16 cellular contexts compared by ENCODE assay signal in the genomic region with DNA sequence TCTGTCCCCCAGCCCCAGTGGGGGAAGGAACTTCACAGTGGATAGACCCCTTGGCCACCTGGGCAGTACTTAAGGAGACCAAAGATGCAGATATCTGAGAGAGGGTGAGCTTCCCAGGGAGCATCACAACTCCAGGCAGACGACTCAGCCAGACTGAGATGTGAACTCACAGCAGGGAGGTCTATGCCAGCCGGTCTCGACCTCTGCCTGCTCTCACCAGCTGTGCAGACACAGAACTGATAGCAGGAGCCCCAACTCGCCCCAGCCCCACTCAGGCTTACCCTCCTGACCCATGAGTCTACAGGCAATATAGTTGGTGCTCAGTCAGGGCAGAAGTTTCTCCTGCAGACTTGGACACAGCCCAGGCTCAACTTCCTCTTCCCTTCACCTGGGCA. TPM values are rescaled to one million over a fixed set of nuclear protein-coding genes. Genes with fewer than 3 reads are reported as not detected.
DNase-seq lines count a peak whose midpoint lies in the region; ATAC-seq and TF ChIP-seq lines count a peak whose summit lies in the region.
"Had no signal": no experiment of that assay in that cellular context is flagged by ENCODE, and none has a peak within 500 bp of the region (broad histone marks: within the 10 kb centered on the region; RNA-seq: fewer than 3 reads in every experiment).

No MANE protein-coding gene starts in this region.

- intact Hi-C loops in testis (cut with DNase I; ENCODE audit: low total_unique reads) = no loop called here

- H3K4me1 ChIP-seq in RWPE2 (ENCODE audit: insufficient read depth, poor library complexity, severe bottlenecking) (no peaks in the 10 kb centered on the region), testis (peaks cover 7% of the 10 kb centered on the region)
- H3K4me1 ChIP-seq: breast epithelium, foreskin keratinocyte had no signal

- DNase-seq in NCI-H1694 treated with DMSO at 0.1 percent for 48 hours (lab: John Stamatoyannopoulos, UW) (peak; percentile 22), NCI-H1694 (lab: John Stamatoyannopoulos, UW) (no peak), RWPE2 (ENCODE audit: low spot score) (no peak), left lobe of liver (ENCODE audit: low spot score) (no peak), testis (peak; percentile 15), NCI-H82 treated with DMSO at 0.1 percent for 48 hours (lab: John Stamatoyannopoulos, UW; ENCODE audit: unreplicated experiment) (no peak)
- DNase-seq in stimulated activated CD4-positive, alpha-beta T cell treated with anti-CD3 and anti-CD28 coated beads, Interleukin-4, amount 100 ng/mL, for 24 hours = no peak
- DNase-seq: activated naive CD4-positive, alpha-beta T cell treated with Interleukin-2 at 50 U/mL for 16 hours; CD8-positive, alpha-beta T cell; effector memory CD4-positive, alpha-beta T cell; foreskin keratinocyte; NCI-H2107; posterior cingulate gyrus had no signal

- TF ChIP-seq POLR2A in testis (IDR thresholded peaks at IDR 0.05) = no peak

- ATAC-seq in RWPE2 (ENCODE audit: low read depth) (0 out of 3 replicates have a peak, but pooled peaks have one; percentile 19), left lobe of liver (peak; percentile 45), GM21367 (IDR thresholded peaks at IDR 0.05; ENCODE audit: unreplicated experiment) (no peak)
- ATAC-seq: CD8-positive, alpha-beta T cell; foreskin keratinocyte had no signal

- peaks cover 4% of the 10 kb centered on the region for H3K27me3 ChIP-seq in RWPE2 (ENCODE audit: insufficient read depth, poor library complexity, severe bottlenecking)
- no peaks in the 10 kb centered on the region for H3K27me3 ChIP-seq in testis
- H3K27me3 ChIP-seq: breast epithelium, tibial nerve had no signal

- H3K27ac ChIP-seq in RWPE2 (ENCODE audit: poor library complexity, severe bottlenecking) (no peak overlapping the region), testis (peak overlapping the region; percentile 10 to 70)
- H3K27ac ChIP-seq: foreskin keratinocyte had no signal

- TF ChIP-seq CTCF in RWPE2 (IDR thresholded peaks at IDR 0.05; ENCODE audit: poor library complexity, severe bottlenecking) = no peak
- no peak for TF ChIP-seq CTCF in testis (IDR thresholded peaks at IDR 0.05)

- H3K9me3 ChIP-seq in RWPE2 (ENCODE audit: severe bottlenecking) (no peaks in the 10 kb centered on the region), testis (no peaks in the 10 kb centered on the region)

- WGBS in testis, 2 donors = 42% methylated on average over 3 to 4 of the region's 4 CpGs

- no peaks in the 10 kb centered on the region for H3K36me3 ChIP-seq in RWPE2 (ENCODE audit: low read depth)
- H3K36me3 ChIP-seq in testis (ENCODE audit: low read depth, missing control alignments) = no peaks in the 10 kb centered on the region
- H3K36me3 ChIP-seq: breast epithelium, tibial nerve had no signal

- H3K4me3 ChIP-seq in RWPE2 (ENCODE audit: severe bottlenecking) (no peak overlapping the region), testis (no peak overlapping the region)
- H3K4me3 ChIP-seq: breast epithelium, tibial nerve had no signal

RNA-seq across cellular contexts. Expression of gene ACCSL, which starts 29.7 kb away (rescaled TPM):
- total RNA-seq in left lobe of liver = not detected
- under 1 TPM; 0.25 to 0.79 TPM for total RNA-seq in testis
- 0.67 TPM for polyA plus RNA-seq in testis (ENCODE audit: insufficient read depth, low read depth, low replicate concordance)
- total RNA-seq: breast epithelium; CD8-positive, alpha-beta T cell; foreskin keratinocyte had no signal
- polyA plus RNA-seq: foreskin keratinocyte had no signal

RNA-seq across cellular contexts. Expression of gene ACCS, which starts 47.9 kb away (rescaled TPM):
- total RNA-seq in left lobe of liver = 21.7 TPM
- 10 to 100 TPM; 63.0 to 65.4 TPM for total RNA-seq in testis
- 33.4 TPM for polyA plus RNA-seq in testis (ENCODE audit: insufficient read depth, low read depth, low replicate concordance)

Comparison
In these comparisons a context has a peak if more than half of its experiments do, and no peak if none do; other contexts are left out.
1. DNase-seq: peak in NCI-H1694 treated with DMSO at 0.1 percent for 48 hours (single experiment) and testis (single experiment); none in NCI-H1694 (single experiment), RWPE2 (single experiment), left lobe of liver (single experiment), stimulated activated CD4-positive, alpha-beta T cell treated with anti-CD3 and anti-CD28 coated beads, Interleukin-4, amount 100 ng/mL, for 24 hours (single experiment) and NCI-H82 treated with DMSO at 0.1 percent for 48 hours (single experiment).